In genomic region chr12:122928033-122928890, GRCh38 we compare ENCODE assay signal across 17 cellular contexts. TPM values are rescaled to one million over a fixed set of nuclear protein-coding genes. Genes with fewer than 3 reads are reported as not detected.
DNase-seq lines count a peak whose midpoint lies in the region; ATAC-seq and TF ChIP-seq lines count a peak whose summit lies in the region.
"Had no signal": no experiment of that assay in that cellular context is flagged by ENCODE, and none has a peak within 500 bp of the region (broad histone marks: within the 10 kb centered on the region; RNA-seq: fewer than 3 reads in every experiment).

No MANE protein-coding gene starts in this region.

- H3K27me3 Mint-ChIP-seq in activated CD4-positive, alpha-beta T cell treated with anti-CD3 and anti-CD28 coated beads, Interleukin-2, amount 10 ng/mL, durations not matched to agents 7 days and 5 days, result no peaks in the 10 kb centered on the region
- H3K27me3 Mint-ChIP-seq in activated CD4-positive, alpha-beta T cell treated with anti-CD3 and anti-CD28 coated beads for 36 hours, result no peaks in the 10 kb centered on the region
- H3K27me3 Mint-ChIP-seq in dendritic cell treated with granulocyte-macrophage colony-stimulating factor and Interleukin-4, amounts not matched to agents 40 ng/mL and 50 ng/mL, for 4 days, result no peaks in the 10 kb centered on the region

- in situ Hi-C loops in GM13977 (cut with MboI; ENCODE audit: low pct_unique_long_range_greater_than_20kb, low sequenced_read_pairs, unreplicated experiment), result no loop called here

- POLR2A ChIA-PET in activated CD4-positive, alpha-beta T cell treated with anti-CD3 and anti-CD28 coated beads, Interleukin-2, amount 10 ng/mL, durations not matched to agents 7 days and 5 days (lab: Charles Lee), result no interaction called here
- POLR2A ChIA-PET in activated CD4-positive, alpha-beta T cell treated with anti-CD3 and anti-CD28 coated beads for 36 hours (lab: Charles Lee), result no interaction called here

- no peaks in the 10 kb centered on the region for H3K36me3 Mint-ChIP-seq in activated CD4-positive, alpha-beta T cell treated with anti-CD3 and anti-CD28 coated beads, Interleukin-2, amount 10 ng/mL, durations not matched to agents 7 days and 5 days (ENCODE audit: low read depth)
- H3K36me3 Mint-ChIP-seq in activated CD4-positive, alpha-beta T cell treated with anti-CD3 and anti-CD28 coated beads for 36 hours (ENCODE audit: low read depth), result no peaks in the 10 kb centered on the region
- no peaks in the 10 kb centered on the region for H3K36me3 Mint-ChIP-seq in dendritic cell treated with granulocyte-macrophage colony-stimulating factor and Interleukin-4, amounts not matched to agents 40 ng/mL and 50 ng/mL, for 4 days (ENCODE audit: low read depth)

- intact Hi-C loops in activated CD4-positive, alpha-beta T cell treated with anti-CD3 and anti-CD28 coated beads for 36 hours (cut with DNase I, micrococcal nuclease), result no loop called here
- intact Hi-C loops in dendritic cell treated with granulocyte-macrophage colony-stimulating factor and Interleukin-4, amounts not matched to agents 40 ng/mL and 50 ng/mL, for 4 days (cut with micrococcal nuclease), result no loop called here
- intact Hi-C loops in psoas muscle (cut with DNase I), result no loop called here

- no peaks in the 10 kb centered on the region for H3K27me3 ChIP-seq in psoas muscle (ENCODE audit: insufficient read depth in 3 of 3, low read length in 2 of 3)

- no peaks in the 10 kb centered on the region for H3K36me3 ChIP-seq in psoas muscle (ENCODE audit: insufficient read depth in 1 of 2, low read depth in 1 of 2)

- H3K27ac ChIP-seq in psoas muscle, result no peak overlapping the region
- H3K27ac ChIP-seq: 22Rv1, C4-2B had no signal

- no peak overlapping the region for H3K4me3 ChIP-seq in psoas muscle
- H3K4me3 ChIP-seq: GM12878 had no signal

- H3K9me3 Mint-ChIP-seq in activated CD4-positive, alpha-beta T cell treated with anti-CD3 and anti-CD28 coated beads, Interleukin-2, amount 10 ng/mL, durations not matched to agents 7 days and 5 days, result no peaks in the 10 kb centered on the region
- H3K9me3 Mint-ChIP-seq in activated CD4-positive, alpha-beta T cell treated with anti-CD3 and anti-CD28 coated beads for 36 hours (ENCODE audit: low read depth), result no peaks in the 10 kb centered on the region
- no peaks in the 10 kb centered on the region for H3K9me3 Mint-ChIP-seq in dendritic cell treated with granulocyte-macrophage colony-stimulating factor and Interleukin-4, amounts not matched to agents 40 ng/mL and 50 ng/mL, for 4 days

- H3K4me3 Mint-ChIP-seq in activated CD4-positive, alpha-beta T cell treated with anti-CD3 and anti-CD28 coated beads, Interleukin-2, amount 10 ng/mL, durations not matched to agents 7 days and 5 days, result no peak overlapping the region
- no peak overlapping the region for H3K4me3 Mint-ChIP-seq in activated CD4-positive, alpha-beta T cell treated with anti-CD3 and anti-CD28 coated beads for 36 hours
- H3K4me3 Mint-ChIP-seq in dendritic cell treated with granulocyte-macrophage colony-stimulating factor and Interleukin-4, amounts not matched to agents 40 ng/mL and 50 ng/mL, for 4 days, result no peak overlapping the region

- 58 to 72% (median 61%) methylated on average over 17 of the region's 17 CpGs for WGBS in psoas muscle, 3 donors

- TF ChIP-seq CTCF in psoas muscle (IDR thresholded peaks at IDR 0.05), result no peak
- no peak for TF ChIP-seq CTCF in GM13977 (IDR thresholded peaks at IDR 0.05; ENCODE audit: extremely low read depth, insufficient read depth, missing control alignments)

- no peak for ATAC-seq in activated CD4-positive, alpha-beta T cell treated with anti-CD3 and anti-CD28 coated beads for 36 hours
- peak in 3 of 4 donors; percentile 21 to 39 (median 29) for ATAC-seq in psoas muscle

- no peaks in the 10 kb centered on the region for H3K9me3 ChIP-seq in psoas muscle

- CTCF ChIA-PET in activated CD4-positive, alpha-beta T cell treated with anti-CD3 and anti-CD28 coated beads, Interleukin-2, amount 10 ng/mL, durations not matched to agents 7 days and 5 days (lab: Charles Lee), result no interaction called here
- CTCF ChIA-PET in activated CD4-positive, alpha-beta T cell treated with anti-CD3 and anti-CD28 coated beads for 36 hours (lab: Charles Lee), result interaction anchor here (0.6 to 1.4 kb wide), 4 partner anchors 37 to 134 kb away, joined by 3 to 4 read pairs (median 3); no protein-coding TSS in a partner anchor

- H3K27ac Mint-ChIP-seq in activated CD4-positive, alpha-beta T cell treated with anti-CD3 and anti-CD28 coated beads, Interleukin-2, amount 10 ng/mL, durations not matched to agents 7 days and 5 days, result peak overlapping the region; percentile 62
- no peak overlapping the region for H3K27ac Mint-ChIP-seq in activated CD4-positive, alpha-beta T cell treated with anti-CD3 and anti-CD28 coated beads for 36 hours
- H3K27ac Mint-ChIP-seq in dendritic cell treated with granulocyte-macrophage colony-stimulating factor and Interleukin-4, amounts not matched to agents 40 ng/mL and 50 ng/mL, for 4 days, result peak overlapping the region; percentile 75

- H3K4me1 ChIP-seq in psoas muscle, result no peaks in the 10 kb centered on the region

- no peak for DNase-seq in activated CD4-positive, alpha-beta T cell treated with anti-CD3 and anti-CD28 coated beads, Interleukin-2, amount 10 ng/mL, durations not matched to agents 7 days and 5 days
- no peak for DNase-seq in activated CD4-positive, alpha-beta T cell treated with anti-CD3 and anti-CD28 coated beads for 36 hours
- DNase-seq in NCI-H2171 (lab: John Stamatoyannopoulos, UW) (peak; percentile 78), psoas muscle (no peak), DMS53 treated with DMSO at 0.1 percent for 48 hours (lab: John Stamatoyannopoulos, UW; ENCODE audit: unreplicated experiment) (no peak), GM13977 (ENCODE audit: low spot score) (no peak), COLO668 (lab: John Stamatoyannopoulos, UW; ENCODE audit: unreplicated experiment) (no peak)
- DNase-seq: COR-L47, DMS153, HCEC 1CT, NCI-H1436, NCI-H345, SHP77 had no signal

- H3K4me1 Mint-ChIP-seq in activated CD4-positive, alpha-beta T cell treated with anti-CD3 and anti-CD28 coated beads, Interleukin-2, amount 10 ng/mL, durations not matched to agents 7 days and 5 days, result peaks cover 9% of the 10 kb centered on the region
- H3K4me1 Mint-ChIP-seq in activated CD4-positive, alpha-beta T cell treated with anti-CD3 and anti-CD28 coated beads for 36 hours, result no peaks in the 10 kb centered on the region
- H3K4me1 Mint-ChIP-seq in dendritic cell treated with granulocyte-macrophage colony-stimulating factor and Interleukin-4, amounts not matched to agents 40 ng/mL and 50 ng/mL, for 4 days (ENCODE audit: low read depth), result peaks cover 31% of the 10 kb centered on the region

RNA-seq across cellular contexts. Expression of gene VPS37B, which starts 32.3 kb away (rescaled TPM):
- total RNA-seq in activated CD4-positive, alpha-beta T cell treated with anti-CD3 and anti-CD28 coated beads, Interleukin-2, amount 10 ng/mL, durations not matched to agents 7 days and 5 days, result 10 to 100 TPM; 23.0 to 23.7 TPM
- total RNA-seq in activated CD4-positive, alpha-beta T cell treated with anti-CD3 and anti-CD28 coated beads for 36 hours, result 10 to 100 TPM in 1 of 2 experiments, 1 to 10 TPM in 1; 9.4 to 11.4 TPM
- total RNA-seq in psoas muscle, result 10 to 100 TPM in 2 of 4 donors, 1 to 10 TPM in 2; 8.9 to 11.1 (median 9.9) TPM
- 1 to 10 TPM; 3.2 to 7.7 (median 5.9) TPM for polyA plus RNA-seq in psoas muscle

RNA-seq across cellular contexts. Expression of gene ABCB9, which starts 38.0 kb away (rescaled TPM):
- total RNA-seq in activated CD4-positive, alpha-beta T cell treated with anti-CD3 and anti-CD28 coated beads, Interleukin-2, amount 10 ng/mL, durations not matched to agents 7 days and 5 days, result 1 to 10 TPM; 4.7 to 6.7 TPM
- total RNA-seq in activated CD4-positive, alpha-beta T cell treated with anti-CD3 and anti-CD28 coated beads for 36 hours, result 1 to 10 TPM; 3.8 to 6.3 TPM
- under 1 TPM; 0.47 to 0.97 (median 0.78) TPM for total RNA-seq in psoas muscle
- 1 to 10 TPM in 1 of 3 donors, under 1 TPM in 2; 0.56 to 1.1 (median 0.62) TPM for polyA plus RNA-seq in psoas muscle

RNA-seq across cellular contexts. Expression of gene OGFOD2, which starts 46.8 kb away (rescaled TPM):
- 10 to 100 TPM; 25.3 to 25.9 TPM for total RNA-seq in activated CD4-positive, alpha-beta T cell treated with anti-CD3 and anti-CD28 coated beads, Interleukin-2, amount 10 ng/mL, durations not matched to agents 7 days and 5 days
- total RNA-seq in activated CD4-positive, alpha-beta T cell treated with anti-CD3 and anti-CD28 coated beads for 36 hours, result 10 to 100 TPM; 20.2 to 30.8 TPM
- total RNA-seq in psoas muscle, result 10 to 100 TPM in 1 of 4 donors, 1 to 10 TPM in 3; 6.4 to 12.0 (median 8.5) TPM
- polyA plus RNA-seq in psoas muscle, result 10 to 100 TPM in 2 of 3 donors, 1 to 10 TPM in 1; 7.0 to 25.3 (median 19.5) TPM

RNA-seq across cellular contexts. Expression of gene ARL6IP4, which starts 52.2 kb away (rescaled TPM):
- 100 to 1,000 TPM; 160 to 180 TPM for total RNA-seq in activated CD4-positive, alpha-beta T cell treated with anti-CD3 and anti-CD28 coated beads, Interleukin-2, amount 10 ng/mL, durations not matched to agents 7 days and 5 days
- total RNA-seq in activated CD4-positive, alpha-beta T cell treated with anti-CD3 and anti-CD28 coated beads for 36 hours, result 100 to 1,000 TPM; 141 to 163 TPM
- 100 to 1,000 TPM; 113 to 130 (median 117) TPM for total RNA-seq in psoas muscle
- 100 to 1,000 TPM; 161 to 193 (median 187) TPM for polyA plus RNA-seq in psoas muscle
